9 cellular contexts compared by ENCODE assay signal in genomic region chr17:74417178-74418045, GRCh38. TPM values are rescaled to one million over a fixed set of nuclear protein-coding genes. Genes with fewer than 3 reads are reported as not detected.
DNase-seq lines count a peak whose midpoint lies in the region; ATAC-seq and TF ChIP-seq lines count a peak whose summit lies in the region.
"Had no signal": no experiment of that assay in that cellular context is flagged by ENCODE, and none has a peak within 500 bp of the region (broad histone marks: within the 10 kb centered on the region; RNA-seq: fewer than 3 reads in every experiment).

No MANE protein-coding gene starts in this region.

- H3K9me3 ChIP-seq in MG63 = no peaks in the 10 kb centered on the region
- H3K9me3 ChIP-seq in hepatocyte (ENCODE audit: low read depth) = no peaks in the 10 kb centered on the region

- H3K36me3 Mint-ChIP-seq in naive thymus-derived CD8-positive, alpha-beta T cell = no peaks in the 10 kb centered on the region
- H3K36me3 Mint-ChIP-seq: memory B cell had no signal

- H3K27ac Mint-ChIP-seq in naive thymus-derived CD8-positive, alpha-beta T cell = no peak overlapping the region
- H3K27ac Mint-ChIP-seq: memory B cell had no signal

- TF ChIP-seq CTCF in hepatocyte (IDR thresholded peaks at IDR 0.05; ENCODE audit: poor library complexity) = no peak

- H3K9me2 ChIP-seq in hepatocyte (replicated peaks; ENCODE audit: insufficient read depth) = no peaks in the 10 kb centered on the region

- H3K4me3 ChIP-seq in MG63 (no peak overlapping the region), hepatocyte (no peak overlapping the region)

- peaks cover under 1 to 9% (median 2%) of the 10 kb centered on the region in 5 donors for H3K27me3 Mint-ChIP-seq in naive thymus-derived CD8-positive, alpha-beta T cell

- peak overlapping the region; percentile 72 for H3K27ac ChIP-seq in hepatocyte

- no peak overlapping the region for H3K4me3 Mint-ChIP-seq in naive thymus-derived CD8-positive, alpha-beta T cell
- H3K4me3 Mint-ChIP-seq: memory B cell had no signal

- peaks cover 15% of the 10 kb centered on the region for H3K4me1 ChIP-seq in hepatocyte (ENCODE audit: insufficient read depth)

- peaks cover 0 to 1% (median 0%) of the 10 kb centered on the region in 4 donors for H3K4me1 Mint-ChIP-seq in naive thymus-derived CD8-positive, alpha-beta T cell

- DNase-seq in Caki2 (ENCODE audit: low read depth) = peak; percentile 89
- peak; percentile 78 for DNase-seq in MG63
- DNase-seq in hepatocyte (ENCODE audit: low spot score) = peak; percentile 68
- no peak for DNase-seq in NCI-H187 treated with DMSO at 0.1 percent for 48 hours (lab: John Stamatoyannopoulos, UW)
- DNase-seq in germinal center (ENCODE audit: low spot score) = no peak
- no peak for DNase-seq in SIG-M5 (lab: John Stamatoyannopoulos, UW)
- no peak for DNase-seq in naive thymus-derived CD8-positive, alpha-beta T cell

- peak; percentile 69 for ATAC-seq in GM19397 (IDR thresholded peaks at IDR 0.05; ENCODE audit: unreplicated experiment)
- ATAC-seq in naive thymus-derived CD8-positive, alpha-beta T cell = no peak

- POLR2A ChIA-PET in naive thymus-derived CD8-positive, alpha-beta T cell (lab: Charles Lee) = no interaction called here

- H3K9me3 Mint-ChIP-seq in naive thymus-derived CD8-positive, alpha-beta T cell = peaks cover 0 to 4% (median 0%) of the 10 kb centered on the region in 9 donors
- H3K9me3 Mint-ChIP-seq: memory B cell had no signal

- in situ Hi-C loops in Caki2 (cut with HindIII; ENCODE audit: low pct_unique_long_range_greater_than_20kb, low sequenced_read_pairs) = no loop called here

- H3K27me3 ChIP-seq in MG63 (no peaks in the 10 kb centered on the region), hepatocyte (no peaks in the 10 kb centered on the region)

- H3K79me2 ChIP-seq in hepatocyte = no peaks in the 10 kb centered on the region

- peak overlapping the region; percentile 18 for H3K4me2 ChIP-seq in hepatocyte

- H4K20me1 ChIP-seq in hepatocyte (ENCODE audit: insufficient read depth, poor library complexity, severe bottlenecking) = no peaks in the 10 kb centered on the region

- no peaks in the 10 kb centered on the region for H3K36me3 ChIP-seq in MG63
- no peaks in the 10 kb centered on the region for H3K36me3 ChIP-seq in hepatocyte (replicated peaks; ENCODE audit: insufficient read depth, low read depth)

- H2AFZ ChIP-seq in hepatocyte = no peak overlapping the region

- 62% methylated on average over 12 of the region's 12 CpGs for WGBS in hepatocyte (ENCODE audit: low lambda C conversion rate, missing lambda C conversion rate)

RNA-seq across cellular contexts. Expression of gene GPRC5C, which starts 14.5 kb away (rescaled TPM):
- 328 and 424 TPM in 2 replicates for total RNA-seq in Caki2 (2014; rRNA removed; shearing (Covaris generic); ENCODE audit: low replicate concordance)
- total RNA-seq in MG63 (2014; rRNA removed; shearing (Covaris generic); ENCODE audit: low replicate concordance) = 10.4 and 18.5 TPM in 2 replicates
- total RNA-seq in hepatocyte = 150 and 159 TPM in 2 replicates
- 233 and 237 TPM in 2 replicates for polyA plus RNA-seq in hepatocyte
- total RNA-seq in naive thymus-derived CD8-positive, alpha-beta T cell = not detected
- under 1 TPM in 1 of 3 donors, not detected in 2; 0.09 TPM for polyA plus RNA-seq in naive thymus-derived CD8-positive, alpha-beta T cell

RNA-seq across cellular contexts. Expression of gene CD300A, which starts 49.0 kb away (rescaled TPM):
- total RNA-seq in Caki2 (2014; rRNA removed; shearing (Covaris generic); ENCODE audit: low replicate concordance) = not detected in 2 replicates
- total RNA-seq in MG63 (2014; rRNA removed; shearing (Covaris generic); ENCODE audit: low replicate concordance) = not detected in 2 replicates
- total RNA-seq in hepatocyte = 0.20 and 1.1 TPM in 2 replicates
- 0.22 and 0.47 TPM in 2 replicates for polyA plus RNA-seq in hepatocyte
- total RNA-seq in naive thymus-derived CD8-positive, alpha-beta T cell = 1 to 10 TPM; 5.9 to 6.3 TPM
- 10 to 100 TPM; 10.0 to 37.6 (median 14.1) TPM for polyA plus RNA-seq in naive thymus-derived CD8-positive, alpha-beta T cell

RNA-seq across cellular contexts. Expression of gene GPR142, which starts 50.1 kb away (rescaled TPM):
- total RNA-seq in Caki2 (2014; rRNA removed; shearing (Covaris generic); ENCODE audit: low replicate concordance) = not detected in 2 replicates
- not detected in 2 replicates for total RNA-seq in MG63 (2014; rRNA removed; shearing (Covaris generic); ENCODE audit: low replicate concordance)
- not detected in 2 replicates for total RNA-seq in hepatocyte
- polyA plus RNA-seq in hepatocyte = not detected in 2 replicates
- not detected for total RNA-seq in naive thymus-derived CD8-positive, alpha-beta T cell
- polyA plus RNA-seq in naive thymus-derived CD8-positive, alpha-beta T cell = under 1 TPM in 1 of 3 donors, not detected in 2; 0.10 TPM

RNA-seq across cellular contexts. Expression of gene BTBD17, which starts 55.7 kb away (rescaled TPM):
- not detected in 2 replicates for total RNA-seq in Caki2 (2014; rRNA removed; shearing (Covaris generic); ENCODE audit: low replicate concordance)
- not detected in 2 replicates for total RNA-seq in MG63 (2014; rRNA removed; shearing (Covaris generic); ENCODE audit: low replicate concordance)
- total RNA-seq in hepatocyte = 1.3 TPM in 1 of 2 replicates, not detected in the other
- 0.39 TPM in 1 of 2 replicates, not detected in the other for polyA plus RNA-seq in hepatocyte
- total RNA-seq in naive thymus-derived CD8-positive, alpha-beta T cell = not detected
- not detected for polyA plus RNA-seq in naive thymus-derived CD8-positive, alpha-beta T cell

Comparison
In these comparisons a context has a peak if more than half of its experiments do, and no peak if none do; other contexts are left out.
1. DNase-seq: peak in Caki2 (single experiment), MG63 (single experiment) and hepatocyte (single experiment); none in NCI-H187 treated with DMSO at 0.1 percent for 48 hours (single experiment), germinal center (single experiment), SIG-M5 (single experiment) and naive thymus-derived CD8-positive, alpha-beta T cell (0 of 10).
2. RNA of gene GPRC5C, which starts 14.5 kb away (total RNA-seq): 328 to 424 TPM in Caki2, 150 to 159 TPM in hepatocyte and 10.4 to 18.5 TPM in MG63; not detected in naive thymus-derived CD8-positive, alpha-beta T cell; every median in the first group is over 10 times any median in the second.